In genomic region chr2:198314559-198315153, GRCh38 we compare ENCODE assay signal across 8 cellular contexts.
DNase-seq lines count a peak whose midpoint lies in the region; ATAC-seq and TF ChIP-seq lines count a peak whose summit lies in the region.

No MANE protein-coding gene starts in this region.

- TF ChIP-seq POLR2A in heart left ventricle (IDR thresholded peaks at IDR 0.05) (no peak), stomach (IDR thresholded peaks at IDR 0.05) (no peak)

- no peak overlapping the region for H4K8ac ChIP-seq in mesendoderm (ENCODE audit: low read depth, low read length)

- WGBS in heart left ventricle, 4 donors = 12 to 15% (median 13%) methylated on average over 8 of the region's 8 CpGs
- WGBS in mesendoderm (ENCODE audit: extremely low coverage, insufficient coverage, low lambda C conversion rate) = no CpG with 5 or more reads among the region's 8 CpGs
- WGBS in stomach, 5 donors = 6 to 10% (median 7%) methylated on average over 8 of the region's 8 CpGs

- H3K4ac ChIP-seq in mesendoderm (ENCODE audit: low read depth, low read length) = no peak overlapping the region

- H3K56ac ChIP-seq in mesendoderm (ENCODE audit: low read length) = no peak overlapping the region

- no peak overlapping the region for H3K27ac Mint-ChIP-seq in chondrocyte (ENCODE audit: unreplicated experiment)

- no peak for ATAC-seq in heart left ventricle
- no peak for ATAC-seq in Right ventricle myocardium inferior
- peak; percentile 54 for ATAC-seq in HG03460 (IDR thresholded peaks at IDR 0.05; ENCODE audit: unreplicated experiment)

- H3K4me3 Mint-ChIP-seq in chondrocyte (ENCODE audit: unreplicated experiment) = no peak overlapping the region

- H2BK5ac ChIP-seq in mesendoderm (ENCODE audit: low read length) = no peak overlapping the region

- TF ChIP-seq CTCF in heart left ventricle (IDR thresholded peaks at IDR 0.05) (peak; percentile 36 to 78 (median 60)), chondrocyte (IDR thresholded peaks at IDR 0.05) (peak; percentile 93), stomach (IDR thresholded peaks at IDR 0.05) (peak in 2 of 7 experiments; percentile 33 to 51)

- H4K5ac ChIP-seq in mesendoderm (ENCODE audit: low read length) = no peak overlapping the region

- intact Hi-C loops in heart left ventricle (cut with DNase I) = loop anchor here (2.0 to 10.0 kb wide), 9 partner anchors 1170 to 1548 kb away; no protein-coding TSS in a partner anchor
- intact Hi-C loops in Right ventricle myocardium inferior (cut with DNase I) = loop anchor here (5.0 kb wide), 2 partner anchors 1173 to 1428 kb away; no protein-coding TSS in a partner anchor
- intact Hi-C loops in stomach (cut with DNase I; ENCODE audit: low total_unique reads) = loop anchor here (10.0 kb wide), 1 partner anchor 1170 kb away; no protein-coding TSS in a partner anchor

- no peak overlapping the region for H3K18ac ChIP-seq in mesendoderm (ENCODE audit: low read length)

- no peak overlapping the region for H3K27ac ChIP-seq in heart left ventricle
- H3K27ac ChIP-seq in mesendoderm (ENCODE audit: low read depth, low read length) = no peak overlapping the region
- no peak overlapping the region for H3K27ac ChIP-seq in stomach

- no peaks in the 10 kb centered on the region for H3K4me1 Mint-ChIP-seq in chondrocyte (ENCODE audit: low read depth)

- no peaks in the 10 kb centered on the region for H3K9me3 Mint-ChIP-seq in chondrocyte (ENCODE audit: low read depth)

- no peak overlapping the region for H3K23ac ChIP-seq in mesendoderm (ENCODE audit: low read length)

- no peaks in the 10 kb centered on the region for H3K36me3 Mint-ChIP-seq in chondrocyte (ENCODE audit: low read depth)

- H3K4me1 ChIP-seq in heart left ventricle (no peaks in the 10 kb centered on the region), NT2/D1 (ENCODE audit: insufficient read depth, insufficient read length) (no peaks in the 10 kb centered on the region), mesendoderm (ENCODE audit: control insufficient read depth, low read depth, low read length) (no peaks in the 10 kb centered on the region), stomach (no peaks in the 10 kb centered on the region)

- TF ChIP-seq EP300 in stomach (IDR thresholded peaks at IDR 0.05) = no peak

- H3K27me3 Mint-ChIP-seq in chondrocyte (ENCODE audit: low read depth) = peaks cover 60% of the 10 kb centered on the region

- no peaks in the 10 kb centered on the region for H3K79me2 ChIP-seq in mesendoderm (ENCODE audit: control insufficient read depth, insufficient read depth, low read length)

- H3K9me3 ChIP-seq in heart left ventricle (no peaks in the 10 kb centered on the region), NT2/D1 (ENCODE audit: insufficient read depth, low read length) (no peaks in the 10 kb centered on the region), stomach (no peaks in the 10 kb centered on the region)

- H2BK120ac ChIP-seq in mesendoderm (ENCODE audit: low read depth, low read length) = no peak overlapping the region

- DNase-seq in heart left ventricle (no peak), Right ventricle myocardium inferior (ENCODE audit: missing footprints) (no peak), NT2/D1 (ENCODE audit: low read depth, low spot score) (peak; percentile 61), chondrocyte (ENCODE audit: low spot score) (no peak), mesendoderm (peak; percentile 74), NCI-H128 (lab: John Stamatoyannopoulos, UW; ENCODE audit: unreplicated experiment) (no peak), stomach (no peak)

- H3K9ac ChIP-seq in NT2/D1 (ENCODE audit: insufficient read length, low read depth) (no peak overlapping the region), mesendoderm (ENCODE audit: low read length) (no peak overlapping the region)

- H3K4me2 ChIP-seq in mesendoderm (ENCODE audit: low read length) = no peak overlapping the region

- H3K4me3 ChIP-seq in heart left ventricle (no peak overlapping the region), NT2/D1 (ENCODE audit: insufficient read length, low read depth) (no peak overlapping the region), mesendoderm (ENCODE audit: low read length) (no peak overlapping the region), stomach (no peak overlapping the region)

- H3K27me3 ChIP-seq in heart left ventricle (peaks cover 0 to 62% (median under 1%) of the 10 kb centered on the region in 9 donors), NT2/D1 (ENCODE audit: insufficient read depth, insufficient read length) (no peaks in the 10 kb centered on the region), mesendoderm (ENCODE audit: insufficient read depth, low read length, poor library complexity) (no peaks in the 10 kb centered on the region), stomach (peaks cover 0 to 36% (median 8%) of the 10 kb centered on the region in 3 donors)

- H3K79me1 ChIP-seq in mesendoderm (ENCODE audit: low read length) = no peaks in the 10 kb centered on the region

- no peaks in the 10 kb centered on the region for H3K36me3 ChIP-seq in heart left ventricle
- no peaks in the 10 kb centered on the region for H3K36me3 ChIP-seq in NT2/D1 (ENCODE audit: insufficient read depth, insufficient read length, low read length)
- no peaks in the 10 kb centered on the region for H3K36me3 ChIP-seq in mesendoderm (ENCODE audit: control insufficient read depth, insufficient read depth, low read length)
- no peaks in the 10 kb centered on the region for H3K36me3 ChIP-seq in stomach

- no peak overlapping the region for H2BK15ac ChIP-seq in mesendoderm (replicated peaks; ENCODE audit: low read depth)

- no peak overlapping the region for H2AK5ac ChIP-seq in mesendoderm (ENCODE audit: low read length)

Comparison
In these comparisons a context has a peak if more than half of its experiments do, and no peak if none do; other contexts are left out.
1. DNase-seq: peak in NT2/D1 (single experiment) and mesendoderm (single experiment); none in heart left ventricle (0 of 5), Right ventricle myocardium inferior (single experiment), chondrocyte (single experiment), NCI-H128 (single experiment) and stomach (single experiment).